In genomic region chr1:167678422-167678821, GRCh38 we compare ENCODE assay signal across 21 cellular contexts. TPM values are rescaled to one million over a fixed set of nuclear protein-coding genes. Genes with fewer than 3 reads are reported as not detected.
A peak's percentile ranks its signal among the peaks of the same experiment; 100 is the strongest.
DNase-seq lines count a peak whose midpoint lies in the region; ATAC-seq, FAIRE-seq and TF ChIP-seq lines count a peak whose summit lies in the region.
"Had no signal": no experiment of that assay in that cellular context is flagged by ENCODE, and none has a peak within 500 bp of the region (broad histone marks: within the 10 kb centered on the region; RNA-seq: fewer than 3 reads in every experiment).

No MANE protein-coding gene starts in this region.

- SMC1A ChIA-PET in GM12878 (lab: Charles Lee; ENCODE audit: uncharacterized antibody, unreplicated experiment) = interaction anchor here (0.6 to 10.3 kb wide), 9 partner anchors 9 to 120 kb away, joined by 3 to 170 read pairs (median 17); partner anchors contain the start of gene RCSD1

- CTCF ChIA-PET in GM12878 (lab: Yijun Ruan, JAX) = interaction anchor here (1.2 to 5.1 kb wide), 7 partner anchors 9 to 139 kb away, joined by 3 to 31 read pairs (median 4); no protein-coding TSS in a partner anchor

- peak; percentile 6 for DNase-seq in NCI-H2171 treated with DMSO at 0.1 percent for 48 hours (lab: John Stamatoyannopoulos, UW)
- no peak for DNase-seq in NCI-H2171 (lab: John Stamatoyannopoulos, UW)
- peak; percentile 54 for DNase-seq in BE2C
- DNase-seq in GM12878 (ENCODE audit: low read depth, low spot score) = no peak
- no peak for DNase-seq in neuronal stem cell (ENCODE audit: low spot score)
- no peak for DNase-seq in SJCRH30
- DNase-seq in D341Med (ENCODE audit: low spot score) = no peak
- DNase-seq: 8988T, DMS79, GM23248, H9, MM.1S, NCI-H1048, NCI-H1417 treated with DMSO at 0.1 percent for 48 hours, NCI-H187, NCI-H2107, NCI-H345, NCI-H526 treated with DMSO at 0.1 percent for 48 hours, T-helper 1 cell had no signal

- TF ChIP-seq RAD21 in GM12878 (IDR thresholded peaks at IDR 0.05; ENCODE audit: insufficient read depth, low read depth, low read length) = no peak

- no peak overlapping the region for H3K23ac ChIP-seq in neuronal stem cell (ENCODE audit: low read depth, low read length, poor library complexity)

- peak overlapping the region; percentile 93 for H3K27ac ChIP-seq in GM12878 (ENCODE audit: control insufficient read depth, insufficient read depth)
- H3K27ac ChIP-seq in neuronal stem cell (replicated peaks; ENCODE audit: low read length) = no peak overlapping the region
- H3K27ac ChIP-seq in SJCRH30 = no peak overlapping the region
- H3K27ac ChIP-seq: GM23248, SJSA1 had no signal

- no TSS peak for BruUV-seq in GM12878 (replicated peaks; lab: Mats Ljungman, UMichigan)

- H3K9me3 ChIP-seq in BE2C (no peaks in the 10 kb centered on the region), GM12878 (replicated peaks; ENCODE audit: control insufficient read depth, insufficient read depth, low read length) (no peaks in the 10 kb centered on the region), neuronal stem cell (replicated peaks in 1 of 2; ENCODE audit: control insufficient read depth in 2 of 2, insufficient read depth in 1 of 2, low read depth in 1 of 2, low read length in 2 of 2) (no peaks in the 10 kb centered on the region), SJCRH30 (replicated peaks) (no peaks in the 10 kb centered on the region)
- H3K9me3 ChIP-seq: SJSA1 had no signal

- H2AFZ ChIP-seq in GM12878 (ENCODE audit: control insufficient read depth, low read depth, low read length) (no peak overlapping the region), neuronal stem cell (ENCODE audit: low read length) (no peak overlapping the region)
- H2AFZ ChIP-seq: GM23248 had no signal

- H4K20me1 ChIP-seq in GM12878 (ENCODE audit: control insufficient read depth, insufficient read depth) = no peaks in the 10 kb centered on the region

- H3K9ac ChIP-seq in GM12878 (ENCODE audit: control insufficient read depth, insufficient read depth, low read length) (no peak overlapping the region), neuronal stem cell (ENCODE audit: low read depth, low read length, poor library complexity) (no peak overlapping the region)
- H3K9ac ChIP-seq: GM23248 had no signal

- in situ Hi-C loops in GM12878 (cut with MboI) = no loop called here

- H3K79me1 ChIP-seq in neuronal stem cell (ENCODE audit: low read depth, low read length) = no peaks in the 10 kb centered on the region

- H2AK5ac ChIP-seq in neuronal stem cell (ENCODE audit: low read depth, low read length) = no peak overlapping the region

- H2BK15ac ChIP-seq in neuronal stem cell (ENCODE audit: low read length) = no peak overlapping the region

- H3K36me3 ChIP-seq in BE2C (no peaks in the 10 kb centered on the region), GM12878 (ENCODE audit: control insufficient read depth in 2 of 2, insufficient read depth in 2 of 2, low read length in 1 of 2) (peaks cover 0 to 7% of the 10 kb centered on the region in 2 experiments; a peak in 2 of 4 replicates), neuronal stem cell (replicated peaks in 1 of 2; ENCODE audit: control insufficient read depth in 2 of 2, insufficient read depth in 2 of 2, low read length in 2 of 2) (no peaks in the 10 kb centered on the region), SJCRH30 (no peaks in the 10 kb centered on the region)
- H3K36me3 ChIP-seq: SJSA1 had no signal

- H3K4me1 ChIP-seq in BE2C = peaks cover 6% of the 10 kb centered on the region
- peaks cover 74% of the 10 kb centered on the region for H3K4me1 ChIP-seq in GM12878 (ENCODE audit: control insufficient read depth, insufficient read depth, low read length)
- peaks cover 0 to 8% of the 10 kb centered on the region in 2 donors for H3K4me1 ChIP-seq in neuronal stem cell (ENCODE audit: control insufficient read depth in 2 of 2, insufficient read depth in 1 of 2, low read depth in 1 of 2, low read length in 2 of 2)
- peaks cover 3% of the 10 kb centered on the region; the same call in 1 of the 2 replicates for H3K4me1 ChIP-seq in SJCRH30

- peak overlapping the region; percentile 51 for H3K14ac ChIP-seq in neuronal stem cell (ENCODE audit: low read length)

- H2BK12ac ChIP-seq in neuronal stem cell (ENCODE audit: low read length) = peak overlapping the region; percentile 26

- no peak for ATAC-seq in GM12878
- ATAC-seq: Panc1 had no signal

- POLR2A ChIA-PET in GM12878 (lab: Charles Lee) = interaction anchor here (2.3 to 7.2 kb wide), 2 partner anchors 48 to 78 kb away, joined by 7 to 84 read pairs; partner anchors contain the start of gene RCSD1

- H2BK5ac ChIP-seq in neuronal stem cell (ENCODE audit: low read length) = no peak overlapping the region

- H4K91ac ChIP-seq in neuronal stem cell (ENCODE audit: low read depth, low read length, poor library complexity) = no peak overlapping the region

- H3K27me3 ChIP-seq in BE2C = no peaks in the 10 kb centered on the region
- H3K27me3 ChIP-seq in GM12878 (replicated peaks in 1 of 2; ENCODE audit: control insufficient read depth in 2 of 2, insufficient read depth in 2 of 2, low read length in 1 of 2) = no peaks in the 10 kb centered on the region
- peaks cover 0 to 34% (median 0%) of the 10 kb centered on the region in 3 experiments for H3K27me3 ChIP-seq in neuronal stem cell (ENCODE audit: control insufficient read depth in 3 of 3, insufficient read depth in 3 of 3, low read depth in 1 of 3, low read length in 3 of 3)
- H3K27me3 ChIP-seq in SJCRH30 = no peaks in the 10 kb centered on the region
- H3K27me3 ChIP-seq: SJSA1 had no signal

- WGBS in GM12878 (ENCODE audit: insufficient coverage, insufficient replicate concordance, low lambda C conversion rate, missing lambda C conversion rate) = 97% methylated on average over 10 of the region's 10 CpGs
- WGBS in neuronal stem cell (ENCODE audit: extremely low coverage in 2 of 2, insufficient read length in 2 of 2, insufficient replicate concordance in 1 of 2), 2 donors = no CpG with 5 or more reads among the region's 10 CpGs

- TF ChIP-seq EP300 in GM12878 (IDR thresholded peaks at IDR 0.05; ENCODE audit: borderline replicate concordance in 1 of 2, control insufficient read depth in 1 of 2, low read depth in 2 of 2, low read length in 2 of 2) = no peak

- TF ChIP-seq POLR2A in GM12878 (IDR thresholded peaks at IDR 0.05; ENCODE audit: low read depth, low read length) = no peak

- no peak overlapping the region for H3K4ac ChIP-seq in neuronal stem cell (ENCODE audit: low read length)

- H3K4me3 ChIP-seq in BE2C (ENCODE audit: low read depth, low read length) = no peak overlapping the region
- no peak overlapping the region for H3K4me3 ChIP-seq in GM12878
- H3K4me3 ChIP-seq in neuronal stem cell (ENCODE audit: low read length in 2 of 2) = no peak overlapping the region
- no peak overlapping the region for H3K4me3 ChIP-seq in SJCRH30
- H3K4me3 ChIP-seq: GM23248, SJSA1 had no signal

- RAD21 ChIA-PET in GM12878 (lab: Charles Lee; ENCODE audit: unreplicated experiment) = interaction anchor here (0.6 to 8.3 kb wide), 9 partner anchors 9 to 138 kb away, joined by 3 to 100 read pairs (median 4); partner anchors contain the start of gene RCSD1

- no peak for TF ChIP-seq CTCF in BE2C (IDR thresholded peaks at IDR 0.05; ENCODE audit: low read depth, low read length)
- TF ChIP-seq CTCF in GM12878 (IDR thresholded peaks at IDR 0.05 in 2 of 3, conservative IDR thresholded peaks at IDR 0.05 in 1 of 3; ENCODE audit: control insufficient read depth in 2 of 3, extremely low read depth in 1 of 3, insufficient read depth in 1 of 3, low read depth in 3 of 3, low read length in 3 of 3) = no peak

- peak overlapping the region; percentile 1 for H3K18ac ChIP-seq in neuronal stem cell (ENCODE audit: low read length)

- no peak overlapping the region for H4K8ac ChIP-seq in neuronal stem cell (ENCODE audit: low read depth, low read length)

- FAIRE-seq in GM12878 (lab: Jason Lieb, UNC) = no peak

- H2BK120ac ChIP-seq in neuronal stem cell (ENCODE audit: low read depth, low read length) = no peak overlapping the region

- H3K4me2 ChIP-seq in GM12878 (ENCODE audit: control insufficient read depth, insufficient read depth) = peak overlapping the region; percentile 17; the same call in 1 of the 2 replicates
- no peak overlapping the region for H3K4me2 ChIP-seq in neuronal stem cell (ENCODE audit: insufficient read depth, low read length, poor library complexity, severe bottlenecking)

- intact Hi-C loops in GM12878 (cut with micrococcal nuclease; ENCODE audit: unreplicated experiment) = no loop called here

- H3K79me2 ChIP-seq in GM12878 (ENCODE audit: control insufficient read depth, insufficient read depth, low read length) = peaks cover 28% of the 10 kb centered on the region

RNA-seq across cellular contexts. Expression of gene MPZL1, which starts 43.4 kb away (rescaled TPM):
- polyA plus RNA-seq in BE2C (2012; ENCODE audit: insufficient read depth, insufficient read length, low read depth) = 46.7 TPM
- total RNA-seq in GM12878 (2013; cell fraction: nucleolus; rRNA removed) = 68.4 and 72.7 TPM in 2 replicates
- 40.6 and 44.5 TPM in 2 replicates for total RNA-seq in GM12878 (2014; rRNA removed)
- total RNA-seq in GM12878 (2014; rRNA removed; fragmentation: Illumina TruSeq; extraction: Trizol) = 45.4 and 46.4 TPM in 2 replicates
- total RNA-seq in GM12878 (2021) = 41.8 and 42.0 TPM in 2 replicates
- polyA plus RNA-seq in GM12878 (2011; ENCODE audit: low read depth) = 14.5 TPM
- polyA plus RNA-seq in GM12878 (2011; rRNA removed) = 51.5 and 54.3 TPM in 2 replicates
- polyA plus RNA-seq in GM12878 (2011; cell fraction: cytosol; rRNA removed) = 30.4 and 34.3 TPM in 2 replicates
- polyA plus RNA-seq in GM12878 (2011; cell fraction: nucleus; rRNA removed) = 41.2 and 50.5 TPM in 2 replicates
- 19.9 and 23.7 TPM in 2 replicates for polyA plus RNA-seq in GM12878 (2012)
- polyA plus RNA-seq in GM12878 (2014; fragmentation: Illumina TruSeq; extraction: Trizol) = 54.6 and 61.8 TPM in 2 replicates
- polyA plus RNA-seq in GM12878 (2014; fragmentation: Nextera tagmentation; extraction: Ambion mirVana) = 10 to 100 TPM in 1 of 2 experiments, 1 to 10 TPM in 1; 9.8 to 12.0 TPM
- polyA plus RNA-seq in GM12878 (2014; rRNA removed) = 38.9 and 45.4 TPM in 2 replicates
- polyA plus RNA-seq in GM12878 (2016; fragmentation: Nextera tagmentation; extraction: Ambion mirVana) = 10 to 100 TPM; 59.2 to 60.9 TPM
- 27.8 and 47.7 TPM in 2 replicates for polyA minus RNA-seq in GM12878 (2011; rRNA and poly(A)+ RNA removed)
- polyA minus RNA-seq in GM12878 (2011; cell fraction: cytosol; rRNA and poly(A)+ RNA removed) = 15.1 and 16.2 TPM in 2 replicates
- 15.6 and 20.3 TPM in 2 replicates for polyA minus RNA-seq in GM12878 (2011; cell fraction: nucleus; rRNA and poly(A)+ RNA removed)
- 78.4 TPM for polyA plus RNA-seq in neuronal stem cell (2013, experiment 1 of 2)
- polyA plus RNA-seq in neuronal stem cell (2013, experiment 2 of 2) = 81.9 TPM
- total RNA-seq in SJCRH30 (2014; rRNA removed; shearing (Covaris generic)) = 57.9 and 63.0 TPM in 2 replicates

RNA-seq across cellular contexts. Expression of gene RCSD1, which starts 48.4 kb away (rescaled TPM):
- 0.56 TPM for polyA plus RNA-seq in BE2C (2012; ENCODE audit: insufficient read depth, insufficient read length, low read depth)
- total RNA-seq in GM12878 (2013; cell fraction: nucleolus; rRNA removed) = 50.6 and 59.2 TPM in 2 replicates
- 64.2 and 65.7 TPM in 2 replicates for total RNA-seq in GM12878 (2014; rRNA removed)
- total RNA-seq in GM12878 (2014; rRNA removed; fragmentation: Illumina TruSeq; extraction: Trizol) = 73.6 and 76.7 TPM in 2 replicates
- total RNA-seq in GM12878 (2021) = 77.4 and 78.3 TPM in 2 replicates
- polyA plus RNA-seq in GM12878 (2011; ENCODE audit: low read depth) = 42.5 TPM
- polyA plus RNA-seq in GM12878 (2011; rRNA removed) = 54.8 and 59.3 TPM in 2 replicates
- 37.4 and 40.7 TPM in 2 replicates for polyA plus RNA-seq in GM12878 (2011; cell fraction: cytosol; rRNA removed)
- 21.2 and 25.8 TPM in 2 replicates for polyA plus RNA-seq in GM12878 (2011; cell fraction: nucleus; rRNA removed)
- 62.9 and 72.8 TPM in 2 replicates for polyA plus RNA-seq in GM12878 (2012)
- polyA plus RNA-seq in GM12878 (2014; fragmentation: Illumina TruSeq; extraction: Trizol) = 56.8 and 71.5 TPM in 2 replicates
- 10 to 100 TPM; 11.4 to 18.9 TPM for polyA plus RNA-seq in GM12878 (2014; fragmentation: Nextera tagmentation; extraction: Ambion mirVana)
- 69.6 and 71.7 TPM in 2 replicates for polyA plus RNA-seq in GM12878 (2014; rRNA removed)
- polyA plus RNA-seq in GM12878 (2016; fragmentation: Nextera tagmentation; extraction: Ambion mirVana) = 10 to 100 TPM; 74.6 to 75.7 TPM
- polyA minus RNA-seq in GM12878 (2011; rRNA and poly(A)+ RNA removed) = 45.6 and 53.5 TPM in 2 replicates
- 19.9 and 20.6 TPM in 2 replicates for polyA minus RNA-seq in GM12878 (2011; cell fraction: cytosol; rRNA and poly(A)+ RNA removed)
- 12.7 and 26.7 TPM in 2 replicates for polyA minus RNA-seq in GM12878 (2011; cell fraction: nucleus; rRNA and poly(A)+ RNA removed)
- polyA plus RNA-seq in neuronal stem cell (2013, experiment 1 of 2) = 0.22 TPM
- polyA plus RNA-seq in neuronal stem cell (2013, experiment 2 of 2) = 0.15 TPM
- 0.16 and 0.20 TPM in 2 replicates for total RNA-seq in SJCRH30 (2014; rRNA removed; shearing (Covaris generic))

Comparison
In these comparisons a context has a peak if more than half of its experiments do, and no peak if none do; other contexts are left out.
1. DNase-seq: peak in NCI-H2171 treated with DMSO at 0.1 percent for 48 hours (single experiment) and BE2C (single experiment); none in NCI-H2171 (single experiment), GM12878 (single experiment), neuronal stem cell (single experiment), SJCRH30 (0 of 2) and D341Med (single experiment).
2. RNA of gene RCSD1, which starts 48.4 kb away (total RNA-seq): 50.6 to 78.3 TPM in GM12878; 0.16 to 0.20 TPM in SJCRH30; every median in the first group is over 10 times any median in the second.